Comparison of ENCODE assay signal across 9 cellular contexts in the genomic region with DNA sequence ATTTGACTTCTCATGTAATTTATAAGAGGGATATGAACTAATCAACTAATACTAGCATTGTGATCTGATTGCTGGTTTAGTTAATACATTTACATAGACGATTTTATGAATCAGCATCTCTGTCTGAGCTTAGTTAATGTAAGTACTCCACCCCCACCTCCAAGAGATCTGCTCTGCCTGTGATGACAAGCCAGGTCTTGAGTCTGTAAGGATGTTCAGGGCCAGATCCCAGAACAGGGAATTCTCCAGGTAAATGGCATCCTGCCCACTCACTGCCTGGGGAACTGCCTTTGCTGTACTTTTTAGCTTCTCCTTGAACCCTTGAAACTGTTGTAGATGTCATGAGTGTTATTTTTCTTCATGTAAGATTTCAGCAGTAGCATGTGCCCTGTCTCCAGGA.
"Had no signal": no experiment of that assay in that cellular context is flagged by ENCODE, and none has a peak within 500 bp of the region (broad histone marks: within the 10 kb centered on the region; RNA-seq: fewer than 3 reads in every experiment).

No MANE protein-coding gene starts in this region.

- ATAC-seq: HCT116, HepG2 had no signal

- H3K27me3 Mint-ChIP-seq: IgD-negative memory B cell had no signal

- H3K4me1 Mint-ChIP-seq: IgD-negative memory B cell had no signal

- FAIRE-seq: HepG2 had no signal

- H3K36me3 Mint-ChIP-seq: IgD-negative memory B cell had no signal

- H3K27ac Mint-ChIP-seq: HFFc6, IgD-negative memory B cell had no signal

- H3K36me3 ChIP-seq: HAP-1 had no signal

- H3K4me3 ChIP-seq: GM23248, HAP-1 had no signal

- DNase-seq: GM23248, GOT3, H7, HFFc6, KBM-7 had no signal

- H3K4me3 Mint-ChIP-seq: HFFc6, IgD-negative memory B cell had no signal
